ENCODE assay signal across 8 cellular contexts in genomic region chr19:14363203-14364097, GRCh38. TPM values are rescaled to one million over a fixed set of nuclear protein-coding genes. Genes with fewer than 3 reads are reported as not detected.
DNase-seq lines count a peak whose midpoint lies in the region; ATAC-seq and TF ChIP-seq lines count a peak whose summit lies in the region.

No MANE protein-coding gene starts in this region.

- H3K36me3 Mint-ChIP-seq in immature natural killer cell: no peaks in the 10 kb centered on the region

- peak overlapping the region; percentile 85 to 92 (median 90) for H3K27ac Mint-ChIP-seq in immature natural killer cell

- TF ChIP-seq POLR2A in body of pancreas (IDR thresholded peaks at IDR 0.05): no peak

- H3K9me3 ChIP-seq in body of pancreas: no peaks in the 10 kb centered on the region

- DNase-seq in activated gamma-delta T cell treated with Interleukin-2 at 50 U/mL for 16 hours (peak; percentile 48), activated gamma-delta T cell (lab: John Stamatoyannopoulos, UW) (no peak), SK-MEL-5 (ENCODE audit: low read depth, low spot score) (peak; percentile 40), body of pancreas (peak; percentile 33 to 54 (median 43)), immature natural killer cell (peak in 1 of 3 donors; percentile 40), NCI-H2081 (lab: John Stamatoyannopoulos, UW) (no peak), ACHN (no peak)
- DNase-seq in stimulated activated CD4-positive, alpha-beta T cell treated with anti-CD3 and anti-CD28 coated beads, Interleukin-12 subunit alpha, Interleukin-12 subunit beta, amount 100 ng/mL, for 4 hours: peak; percentile 53

- H3K27me3 Mint-ChIP-seq in immature natural killer cell (ENCODE audit: low read depth in 3 of 3): peaks cover 7 to 13% (median 8%) of the 10 kb centered on the region in 3 donors

- H3K4me1 ChIP-seq in body of pancreas: peaks cover 8% of the 10 kb centered on the region

- intact Hi-C loops in body of pancreas (cut with DNase I): no loop called here

- ATAC-seq in body of pancreas: peak; percentile 45

- WGBS in body of pancreas, 2 donors: 7 to 12% methylated on average over 24 to 32 of the region's 34 CpGs

- no peaks in the 10 kb centered on the region for H3K27me3 ChIP-seq in body of pancreas

- peak overlapping the region; percentile 76 to 85 (median 79) for H3K4me3 Mint-ChIP-seq in immature natural killer cell

- no peak for TF ChIP-seq CTCF in body of pancreas (IDR thresholded peaks at IDR 0.05)

- no peaks in the 10 kb centered on the region for H3K36me3 ChIP-seq in body of pancreas (replicated peaks in 1 of 2; ENCODE audit: insufficient read depth in 1 of 2, low read depth in 2 of 2)

- no peaks in the 10 kb centered on the region for H3K9me3 Mint-ChIP-seq in immature natural killer cell

- peak overlapping the region in 2 of 4 donors; percentile 17 to 49 for H3K27ac ChIP-seq in body of pancreas

- H3K4me3 ChIP-seq in body of pancreas: no peak overlapping the region

- peaks cover 56 to 61% of the 10 kb centered on the region in 2 donors for H3K4me1 Mint-ChIP-seq in immature natural killer cell

- in situ Hi-C loops in SK-MEL-5 (cut with HindIII; ENCODE audit: low pct_unique_long_range_greater_than_20kb, low sequenced_read_pairs): no loop called here
- in situ Hi-C loops in ACHN (cut with HindIII; ENCODE audit: low pct_ligation_motif_present, low pct_unique_long_range_greater_than_20kb, low sequenced_read_pairs): no loop called here

RNA-seq across cellular contexts. Expression of gene ADGRE5, which starts 17.8 kb away (rescaled TPM):
- 11.3 and 14.2 TPM in 2 replicates for total RNA-seq in SK-MEL-5 (2014; rRNA removed; shearing (Covaris generic))
- polyA plus RNA-seq in SK-MEL-5 (2015; cell fraction: cytosol; rRNA removed): 65.0 and 91.2 TPM in 2 replicates
- 45.5 and 96.8 TPM in 2 replicates for polyA plus RNA-seq in SK-MEL-5 (2015; cell fraction: nucleus; rRNA removed)
- total RNA-seq in body of pancreas: 10 to 100 TPM; 11.5 to 24.6 TPM
- 100 to 1,000 TPM; 360 to 783 (median 485) TPM for polyA plus RNA-seq in immature natural killer cell

RNA-seq across cellular contexts. Expression of gene DDX39A, which starts 55.7 kb away (rescaled TPM):
- total RNA-seq in SK-MEL-5 (2014; rRNA removed; shearing (Covaris generic)): 72.9 and 76.8 TPM in 2 replicates
- polyA plus RNA-seq in SK-MEL-5 (2015; cell fraction: cytosol; rRNA removed): 75.8 and 84.0 TPM in 2 replicates
- 530 and 585 TPM in 2 replicates for polyA plus RNA-seq in SK-MEL-5 (2015; cell fraction: nucleus; rRNA removed)
- total RNA-seq in body of pancreas: 10 to 100 TPM; 32.4 to 86.7 TPM
- polyA plus RNA-seq in immature natural killer cell: 100 to 1,000 TPM; 117 to 177 (median 144) TPM

Comparison
In these comparisons a context has a peak if more than half of its experiments do, and no peak if none do; other contexts are left out.
1. DNase-seq: peak in activated gamma-delta T cell treated with Interleukin-2 at 50 U/mL for 16 hours (single experiment), SK-MEL-5 (single experiment), body of pancreas (4 of 4) and stimulated activated CD4-positive, alpha-beta T cell treated with anti-CD3 and anti-CD28 coated beads, Interleukin-12 subunit alpha, Interleukin-12 subunit beta, amount 100 ng/mL, for 4 hours (single experiment); none in activated gamma-delta T cell (single experiment), NCI-H2081 (0 of 2) and ACHN (single experiment).